Comparison of ENCODE assay signal across 8 cellular contexts in genomic region chr4:24794916-24795665, GRCh38. TPM values are rescaled to one million over a fixed set of nuclear protein-coding genes. Genes with fewer than 3 reads are reported as not detected.
DNase-seq lines count a peak whose midpoint lies in the region; ATAC-seq, FAIRE-seq and TF ChIP-seq lines count a peak whose summit lies in the region.
"Had no signal": no experiment of that assay in that cellular context is flagged by ENCODE, and none has a peak within 500 bp of the region (broad histone marks: within the 10 kb centered on the region; RNA-seq: fewer than 3 reads in every experiment).

Gene SOD3 (plus strand): TSS chr4:24795573. CDS start chr4:24799522, 3,949 bp downstream.

- H3K9me3 Mint-ChIP-seq in activated CD8-positive, alpha-beta memory T cell treated with anti-CD3 and anti-CD28 coated beads, Interleukin-2, amount 10 ng/mL, durations not matched to agents 7 days and 5 days (ENCODE audit: low read depth): peaks cover 2% of the 10 kb centered on the region

- no peak for FAIRE-seq in urothelium cell line (lab: Jason Lieb, UNC)

- H3K36me3 Mint-ChIP-seq in activated CD8-positive, alpha-beta memory T cell treated with anti-CD3 and anti-CD28 coated beads, Interleukin-2, amount 10 ng/mL, durations not matched to agents 7 days and 5 days: no peaks in the 10 kb centered on the region

- ATAC-seq in activated CD8-positive, alpha-beta memory T cell treated with anti-CD3 and anti-CD28 coated beads, Interleukin-2, amount 10 ng/mL, durations not matched to agents 7 days and 5 days: no peak
- no peak for ATAC-seq in HG02763 (IDR thresholded peaks at IDR 0.05; ENCODE audit: unreplicated experiment)

- DNase-seq in NCI-H2227 (lab: John Stamatoyannopoulos, UW; ENCODE audit: unreplicated experiment): peak; percentile 30
- peak; percentile 16 for DNase-seq in epithelial cell of esophagus (ENCODE audit: low read depth)
- peak; percentile 91 for DNase-seq in mesendoderm
- DNase-seq in urothelium cell line (ENCODE audit: low spot score): peak; percentile 18
- no peak for DNase-seq in activated CD8-positive, alpha-beta memory T cell treated with anti-CD3 and anti-CD28 coated beads, Interleukin-2, amount 10 ng/mL, durations not matched to agents 7 days and 5 days
- no peak for DNase-seq in NCI-H2029 (lab: John Stamatoyannopoulos, UW)

- no peak within 1 kb of the TSS for H3K27ac Mint-ChIP-seq in activated CD8-positive, alpha-beta memory T cell treated with anti-CD3 and anti-CD28 coated beads, Interleukin-2, amount 10 ng/mL, durations not matched to agents 7 days and 5 days

- WGBS in mesendoderm (ENCODE audit: extremely low coverage, insufficient coverage, low lambda C conversion rate): no CpG with 5 or more reads among the region's 21 CpGs

- no peak within 1 kb of the TSS for H3K27ac ChIP-seq in mesendoderm (ENCODE audit: low read depth, low read length)

- no peak within 1 kb of the TSS for H3K4me3 Mint-ChIP-seq in activated CD8-positive, alpha-beta memory T cell treated with anti-CD3 and anti-CD28 coated beads, Interleukin-2, amount 10 ng/mL, durations not matched to agents 7 days and 5 days

- CTCF ChIA-PET in activated CD8-positive, alpha-beta memory T cell treated with anti-CD3 and anti-CD28 coated beads, Interleukin-2, amount 10 ng/mL, durations not matched to agents 7 days and 5 days (lab: Charles Lee): no interaction called here

- no peaks in the 10 kb centered on the region for H3K79me1 ChIP-seq in mesendoderm (ENCODE audit: low read length)

- no peak within 1 kb of the TSS for H3K23ac ChIP-seq in mesendoderm (ENCODE audit: low read length)

- H4K5ac ChIP-seq in mesendoderm (ENCODE audit: low read length): no peak within 1 kb of the TSS

- no peak within 1 kb of the TSS for H4K8ac ChIP-seq in mesendoderm (ENCODE audit: low read depth, low read length)

- H3K4me3 ChIP-seq in epithelial cell of esophagus (ENCODE audit: low read length) (no peak within 1 kb of the TSS), mesendoderm (ENCODE audit: low read length) (peak within 1 kb of the TSS; percentile 18)

- H2AK5ac ChIP-seq in mesendoderm (ENCODE audit: low read length): no peak within 1 kb of the TSS

- H3K27me3 Mint-ChIP-seq in activated CD8-positive, alpha-beta memory T cell treated with anti-CD3 and anti-CD28 coated beads, Interleukin-2, amount 10 ng/mL, durations not matched to agents 7 days and 5 days: peaks cover 16% of the 10 kb centered on the region

- no peak for TF ChIP-seq CTCF in epithelial cell of esophagus (IDR thresholded peaks at IDR 0.05; ENCODE audit: insufficient read depth, low read depth, low read length, missing control alignments)

- H3K4me2 ChIP-seq in mesendoderm (ENCODE audit: low read length): peak within 1 kb of the TSS; percentile 67

- H2BK120ac ChIP-seq in mesendoderm (ENCODE audit: low read depth, low read length): no peak within 1 kb of the TSS

- H2BK5ac ChIP-seq in mesendoderm (ENCODE audit: low read length): no peak within 1 kb of the TSS

- peaks cover 16% of the 10 kb centered on the region for H3K27me3 ChIP-seq in mesendoderm (ENCODE audit: insufficient read depth, low read length, poor library complexity)

- no peak within 1 kb of the TSS for H3K4ac ChIP-seq in mesendoderm (ENCODE audit: low read depth, low read length)

- H3K18ac ChIP-seq in mesendoderm (ENCODE audit: low read length): no peak within 1 kb of the TSS

- peak within 1 kb of the TSS; percentile 52 for H3K9ac ChIP-seq in mesendoderm (ENCODE audit: low read length)

- H3K56ac ChIP-seq in mesendoderm (ENCODE audit: low read length): peak within 1 kb of the TSS; percentile 58

- no peaks in the 10 kb centered on the region for H3K36me3 ChIP-seq in mesendoderm (ENCODE audit: control insufficient read depth, insufficient read depth, low read length)

- no peaks in the 10 kb centered on the region for H3K79me2 ChIP-seq in mesendoderm (ENCODE audit: control insufficient read depth, insufficient read depth, low read length)

- peaks cover 10% of the 10 kb centered on the region for H3K4me1 ChIP-seq in mesendoderm (ENCODE audit: control insufficient read depth, low read depth, low read length)

- H3K4me1 Mint-ChIP-seq in activated CD8-positive, alpha-beta memory T cell treated with anti-CD3 and anti-CD28 coated beads, Interleukin-2, amount 10 ng/mL, durations not matched to agents 7 days and 5 days: no peaks in the 10 kb centered on the region

- no peak within 1 kb of the TSS for H2BK15ac ChIP-seq in mesendoderm (replicated peaks; ENCODE audit: low read depth)

RNA-seq across cellular contexts. Expression of gene SOD3, which starts in this region (rescaled TPM):
- polyA plus RNA-seq in mesendoderm (2013, experiment 1 of 2): 0.87 TPM
- 0.92 TPM for polyA plus RNA-seq in mesendoderm (2013, experiment 2 of 2)
- total RNA-seq in activated CD8-positive, alpha-beta memory T cell treated with anti-CD3 and anti-CD28 coated beads, Interleukin-2, amount 10 ng/mL, durations not matched to agents 7 days and 5 days: not detected
- total RNA-seq: pulmonary artery endothelial cell had no signal

Comparison
In these comparisons a context has a peak if more than half of its experiments do, and no peak if none do; other contexts are left out.
1. DNase-seq: peak in NCI-H2227 (single experiment), epithelial cell of esophagus (single experiment), mesendoderm (single experiment) and urothelium cell line (single experiment); none in activated CD8-positive, alpha-beta memory T cell treated with anti-CD3 and anti-CD28 coated beads, Interleukin-2, amount 10 ng/mL, durations not matched to agents 7 days and 5 days (single experiment) and NCI-H2029 (single experiment).